In the genomic region with DNA sequence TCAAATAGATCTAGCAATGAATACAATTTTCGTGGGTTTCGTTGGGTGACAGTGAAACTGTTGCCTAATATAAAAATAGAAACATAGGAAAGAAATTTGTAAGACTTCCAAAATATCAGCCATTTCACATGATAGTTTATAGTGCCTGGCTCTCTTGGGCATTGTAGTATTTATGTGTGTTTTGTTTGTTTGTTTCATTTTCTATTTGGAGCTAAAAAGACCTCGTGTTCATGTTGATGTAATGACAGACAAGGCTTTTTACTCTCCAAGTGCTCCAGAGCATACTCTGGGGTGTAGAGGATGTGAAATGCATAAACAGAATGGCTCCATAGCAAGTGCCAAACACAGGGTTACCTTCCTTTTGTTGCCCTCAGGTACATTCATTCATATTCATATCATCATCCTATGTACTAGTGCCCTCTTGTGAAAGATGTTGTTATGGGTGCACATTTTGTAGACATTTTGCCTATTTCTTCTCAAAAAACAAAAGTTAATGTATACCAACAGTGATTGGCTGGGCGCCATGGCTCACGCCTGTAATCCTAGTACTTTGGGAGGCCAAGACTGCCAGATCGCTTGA, we compare ENCODE assay signal across 13 cellular contexts.
A peak's percentile ranks its signal among the peaks of the same experiment; 100 is the strongest.
DNase-seq lines count a peak whose midpoint lies in the region; ATAC-seq and TF ChIP-seq lines count a peak whose summit lies in the region.
"Had no signal": no experiment of that assay in that cellular context is flagged by ENCODE, and none has a peak within 500 bp of the region (broad histone marks: within the 10 kb centered on the region; RNA-seq: fewer than 3 reads in every experiment).

No MANE protein-coding gene starts in this region.

- H3K4me1 ChIP-seq in left ventricle myocardium inferior: no peaks in the 10 kb centered on the region
- no peaks in the 10 kb centered on the region for H3K4me1 ChIP-seq in thoracic aorta (ENCODE audit: control insufficient read depth in 1 of 2, low read depth in 2 of 2)
- H3K4me1 ChIP-seq: colonic mucosa, right atrium auricular region had no signal

- DNase-seq in left ventricle myocardium inferior: no peak
- DNase-seq in Right ventricle myocardium inferior (ENCODE audit: missing footprints): no peak
- DNase-seq in thoracic aorta (ENCODE audit: low spot score): no peak
- no peak for DNase-seq in immature natural killer cell
- DNase-seq: activated CD8-positive, alpha-beta memory T cell treated with anti-CD3 and anti-CD28 coated beads, Interleukin-2, amount 50 U/mL, for 48 hours; colonic mucosa; Karpas-422; stimulated activated naive CD4-positive, alpha-beta T cell treated with Interleukin-2 at 50 U/mL for 16 hours had no signal

- H3K27ac ChIP-seq in left ventricle myocardium inferior (replicated peaks): no peak overlapping the region
- H3K27ac ChIP-seq in VCaP: no peak overlapping the region
- H3K27ac ChIP-seq in thoracic aorta: no peak overlapping the region
- H3K27ac ChIP-seq: colonic mucosa, right atrium auricular region had no signal

- H3K9me3 ChIP-seq in left ventricle myocardium inferior (replicated peaks): no peaks in the 10 kb centered on the region
- H3K9me3 ChIP-seq in thoracic aorta: no peaks in the 10 kb centered on the region
- H3K9me3 ChIP-seq: colonic mucosa, right atrium auricular region had no signal

- no peaks in the 10 kb centered on the region for H3K36me3 ChIP-seq in left ventricle myocardium inferior
- no peaks in the 10 kb centered on the region for H3K36me3 ChIP-seq in thoracic aorta
- H3K36me3 ChIP-seq: colonic mucosa, right atrium auricular region had no signal

- peaks cover 0 to 2% (median 0%) of the 10 kb centered on the region in 6 donors for H3K9me3 Mint-ChIP-seq in immature natural killer cell

- H3K27me3 ChIP-seq in left ventricle myocardium inferior (ENCODE audit: low read depth) (no peaks in the 10 kb centered on the region), thoracic aorta (replicated peaks; ENCODE audit: insufficient read depth) (no peaks in the 10 kb centered on the region)
- H3K27me3 ChIP-seq: right atrium auricular region had no signal

- H3K4me3 Mint-ChIP-seq in immature natural killer cell: no peak overlapping the region

- H3K36me3 Mint-ChIP-seq in immature natural killer cell: no peaks in the 10 kb centered on the region

- intact Hi-C loops in left ventricle myocardium inferior (cut with micrococcal nuclease): no loop called here
- intact Hi-C loops in Right ventricle myocardium inferior (cut with DNase I): no loop called here

- TF ChIP-seq CTCF in left ventricle myocardium inferior (IDR thresholded peaks at IDR 0.05; ENCODE audit: borderline replicate concordance) (no peak), VCaP (conservative IDR thresholded peaks at IDR 0.05) (peak; percentile 21; the same call in 1 of the 2 replicates), thoracic aorta (IDR thresholded peaks at IDR 0.05) (no peak)

- peak overlapping the region; percentile 34 for H3K4me3 ChIP-seq in left ventricle myocardium inferior
- H3K4me3 ChIP-seq in thoracic aorta: peak overlapping the region; percentile 26
- H3K4me3 ChIP-seq: colonic mucosa, right atrium auricular region had no signal

- H3K4me1 Mint-ChIP-seq in immature natural killer cell: no peaks in the 10 kb centered on the region

- no peak overlapping the region for H3K27ac Mint-ChIP-seq in immature natural killer cell

- peaks cover 0 to 9% (median 1%) of the 10 kb centered on the region in 3 donors for H3K27me3 Mint-ChIP-seq in immature natural killer cell (ENCODE audit: low read depth in 3 of 3)

- ATAC-seq in Right ventricle myocardium inferior (no peak), HG03095 (IDR thresholded peaks at IDR 0.05; ENCODE audit: unreplicated experiment) (peak; percentile 74), thoracic aorta (ENCODE audit: insufficient number of reproducible peaks, low FRiP score, low read depth) (no peak), HG03469 (IDR thresholded peaks at IDR 0.05; ENCODE audit: unreplicated experiment) (no peak), GM21576 (IDR thresholded peaks at IDR 0.05; ENCODE audit: unreplicated experiment) (no peak)
